20 cellular contexts compared by ENCODE assay signal in the genomic region with DNA sequence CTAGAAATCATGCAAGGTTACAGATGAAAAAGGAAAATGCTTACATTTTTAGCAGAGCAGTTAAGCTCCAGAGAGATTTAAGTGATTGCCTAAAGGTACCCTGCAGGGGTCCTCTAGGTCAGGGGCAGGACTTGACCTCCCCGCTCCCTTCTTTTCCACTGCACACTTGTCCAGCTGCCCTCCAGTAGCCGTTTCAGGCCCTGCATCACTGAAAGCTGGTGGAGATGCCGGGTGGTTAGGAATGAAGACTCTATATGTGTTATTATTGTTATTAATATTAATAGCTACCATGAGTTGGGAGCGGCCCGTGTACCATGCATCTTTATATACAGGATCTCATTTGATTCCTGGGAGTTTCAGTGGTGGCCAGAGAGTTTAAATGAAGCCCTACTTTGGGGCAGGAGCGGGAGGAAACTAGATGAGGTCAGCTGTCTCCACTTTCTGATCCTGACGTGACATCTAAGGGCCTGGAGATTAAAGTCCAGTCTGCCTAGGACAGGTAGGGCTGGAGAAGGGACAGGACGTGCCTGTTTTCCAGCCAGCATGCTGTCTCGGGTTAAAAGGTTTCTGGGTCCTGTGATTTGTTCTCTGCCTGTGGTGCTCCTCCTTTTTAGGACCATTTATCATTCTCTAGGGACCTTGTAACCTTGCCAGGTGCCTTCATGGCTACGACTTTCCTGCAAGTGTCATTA. TPM values are rescaled to one million over a fixed set of nuclear protein-coding genes. Genes with fewer than 3 reads are reported as not detected.
DNase-seq lines count a peak whose midpoint lies in the region; ATAC-seq, FAIRE-seq and TF ChIP-seq lines count a peak whose summit lies in the region.
"Had no signal": no experiment of that assay in that cellular context is flagged by ENCODE, and none has a peak within 500 bp of the region (broad histone marks: within the 10 kb centered on the region; RNA-seq: fewer than 3 reads in every experiment).

No MANE protein-coding gene starts in this region.

- intact Hi-C loops in IMR-90 (cut with micrococcal nuclease) = no loop called here
- intact Hi-C loops in upper lobe of right lung (cut with DNase I) = no loop called here

- H3K18ac ChIP-seq in IMR-90 (ENCODE audit: low read depth, low read length) = no peak overlapping the region

- no peak overlapping the region for H3K4ac ChIP-seq in IMR-90 (ENCODE audit: low read depth, low read length)

- H3K56ac ChIP-seq in IMR-90 (ENCODE audit: extremely low read depth, insufficient read depth, low read length) = no peak overlapping the region

- no TSS peak for BruUV-seq in IMR-90 (replicated peaks; lab: Mats Ljungman, UMichigan)

- no peak for TF ChIP-seq POLR2A in IMR-90 (IDR thresholded peaks at IDR 0.05; ENCODE audit: low read depth, low read length)

- H3K4me2 ChIP-seq in IMR-90 (ENCODE audit: low read depth, low read length) = no peak overlapping the region

- no peaks in the 10 kb centered on the region for H3K9me3 Mint-ChIP-seq in nephron
- H3K9me3 Mint-ChIP-seq: activated naive CD8-positive, alpha-beta T cell treated with anti-CD3 and anti-CD28 coated beads, Interleukin-2, amount 10 ng/mL, durations not matched to agents 7 days and 5 days; IgD-negative memory B cell; natural killer cell treated with Interleukin-12 subunit alpha and Interleukin-12 subunit beta and Interleukin-15 and Interleukin-18, amount 100 ng/mL, for 72 hours had no signal

- no peak for TF ChIP-seq RAD21 in IMR-90 (IDR thresholded peaks at IDR 0.05; ENCODE audit: low read length)

- no peak overlapping the region for H2BK20ac ChIP-seq in IMR-90 (ENCODE audit: low read depth, low read length)

- H3K4me1 ChIP-seq in IMR-90 (ENCODE audit: control insufficient read depth, insufficient read depth, low read length) (peaks cover 3% of the 10 kb centered on the region; the same call in 1 of the 2 replicates), upper lobe of right lung (peaks cover 41% of the 10 kb centered on the region)
- H3K4me1 ChIP-seq: breast epithelium had no signal

- DNase-seq in IMR-90 = no peak
- DNase-seq in upper lobe of right lung = no peak
- DNase-seq in NCI-H82 treated with DMSO at 0.1 percent for 48 hours (lab: John Stamatoyannopoulos, UW; ENCODE audit: unreplicated experiment) = no peak
- DNase-seq: activated naive CD8-positive, alpha-beta T cell treated with anti-CD3 and anti-CD28 coated beads, Interleukin-2, amount 10 ng/mL, durations not matched to agents 7 days and 5 days; AML-193; dorsolateral prefrontal cortex; EL; esophagus squamous epithelium; glutamatergic neuron; MM.1S; stimulated activated naive CD4-positive, alpha-beta T cell had no signal

- H3K27ac Mint-ChIP-seq in nephron = peak overlapping the region; percentile 87 to 93 (median 88)
- H3K27ac Mint-ChIP-seq: activated naive CD8-positive, alpha-beta T cell treated with anti-CD3 and anti-CD28 coated beads, Interleukin-2, amount 10 ng/mL, durations not matched to agents 7 days and 5 days; IgD-negative memory B cell; natural killer cell treated with Interleukin-12 subunit alpha and Interleukin-12 subunit beta and Interleukin-15 and Interleukin-18, amount 100 ng/mL, for 72 hours had no signal

- peaks cover 9% of the 10 kb centered on the region for H3K27me3 Mint-ChIP-seq in nephron (ENCODE audit: low read depth)

- H2AFZ ChIP-seq in IMR-90 (replicated peaks; ENCODE audit: low read length, poor library complexity) = no peak overlapping the region

- H3K23ac ChIP-seq in IMR-90 (ENCODE audit: low read depth, low read length) = no peak overlapping the region

- H3K9ac ChIP-seq in IMR-90 (ENCODE audit: low read depth, low read length) = no peak overlapping the region

- H3K14ac ChIP-seq in IMR-90 (replicated peaks; ENCODE audit: low read depth, low read length) = no peak overlapping the region

- no peak overlapping the region for H2BK120ac ChIP-seq in IMR-90 (ENCODE audit: low read depth, low read length)

- dilution Hi-C loops in IMR-90 (cut with HindIII; ENCODE audit: low sequenced_read_pairs, unreplicated experiment) = no loop called here

- POLR2A ChIA-PET in IMR-90 (lab: Charles Lee; ENCODE audit: unreplicated experiment) = no interaction called here

- in situ Hi-C loops in IMR-90 (cut with MboI; ENCODE audit: low sequenced_read_pairs) = no loop called here

- H2BK15ac ChIP-seq in IMR-90 (ENCODE audit: low read depth, low read length) = no peak overlapping the region

- no peak for ATAC-seq in IMR-90 (ENCODE audit: low read depth)
- no peak for ATAC-seq in upper lobe of right lung
- no peak for ATAC-seq in HG03280 (IDR thresholded peaks at IDR 0.05; ENCODE audit: unreplicated experiment)
- no peak for ATAC-seq in HG03095 (IDR thresholded peaks at IDR 0.05; ENCODE audit: unreplicated experiment)
- ATAC-seq: natural killer cell treated with Interleukin-12 subunit alpha and Interleukin-12 subunit beta and Interleukin-15 and Interleukin-18, amount 100 ng/mL, for 72 hours had no signal

- FAIRE-seq in islet of Langerhans (lab: Jason Lieb, UNC) = peak; percentile 85
- FAIRE-seq: RCC 7860 had no signal

- no peak overlapping the region for H3K4me3 ChIP-seq in IMR-90 (ENCODE audit: insufficient read depth, low read depth, low read length)
- H3K4me3 ChIP-seq in upper lobe of right lung = peak overlapping the region; percentile 70
- H3K4me3 ChIP-seq: dorsolateral prefrontal cortex had no signal

- no peaks in the 10 kb centered on the region for H3K9me1 ChIP-seq in IMR-90 (ENCODE audit: insufficient read depth, low read length)

- H3K4me1 Mint-ChIP-seq in nephron = peaks cover 62% of the 10 kb centered on the region

- no peak overlapping the region for H4K91ac ChIP-seq in IMR-90 (ENCODE audit: insufficient read depth, low read depth, low read length)

- CTCF ChIA-PET in IMR-90 (lab: Yijun Ruan, JAX) = no interaction called here

- H3K9me3 ChIP-seq in IMR-90 (ENCODE audit: control insufficient read depth, insufficient read depth, low read length) = no peaks in the 10 kb centered on the region; the same call in 1 of the 2 replicates
- no peaks in the 10 kb centered on the region for H3K9me3 ChIP-seq in upper lobe of right lung
- H3K9me3 ChIP-seq: breast epithelium, esophagus squamous epithelium had no signal

- H3K36me3 ChIP-seq in IMR-90 (ENCODE audit: control insufficient read depth, insufficient read depth, low read length) (no peaks in the 10 kb centered on the region), upper lobe of right lung (no peaks in the 10 kb centered on the region)
- H3K36me3 ChIP-seq: breast epithelium, esophagus squamous epithelium had no signal

- H3K79me1 ChIP-seq in IMR-90 (ENCODE audit: low read depth in 1 of 2, low read length in 2 of 2) = no peaks in the 10 kb centered on the region

- peaks cover 23% of the 10 kb centered on the region for H3K36me3 Mint-ChIP-seq in nephron (ENCODE audit: low read depth)
- H3K36me3 Mint-ChIP-seq: activated naive CD8-positive, alpha-beta T cell treated with anti-CD3 and anti-CD28 coated beads, Interleukin-2, amount 10 ng/mL, durations not matched to agents 7 days and 5 days; natural killer cell treated with Interleukin-12 subunit alpha and Interleukin-12 subunit beta and Interleukin-15 and Interleukin-18, amount 100 ng/mL, for 72 hours had no signal

- no peak overlapping the region for H2AK5ac ChIP-seq in IMR-90 (ENCODE audit: low read depth, low read length)

- H3K27ac ChIP-seq in IMR-90 (ENCODE audit: insufficient read depth, low read length) (no peak overlapping the region), upper lobe of right lung (peak overlapping the region; percentile 17)
- H3K27ac ChIP-seq: breast epithelium, dorsolateral prefrontal cortex had no signal

- no peak overlapping the region for H4K8ac ChIP-seq in IMR-90 (ENCODE audit: low read depth in 2 of 2, low read length in 2 of 2)

- 86% methylated on average over 2 of the region's 10 CpGs; no CpG with 5 or more reads in 1 of the 2 experiments for WGBS in IMR-90 (ENCODE audit: extremely low coverage in 2 of 2, insufficient read length in 1 of 2), 2 experiments

- H2BK5ac ChIP-seq in IMR-90 (ENCODE audit: low read depth, low read length, poor library complexity, severe bottlenecking) = no peak overlapping the region

- no peak overlapping the region for H4K5ac ChIP-seq in IMR-90 (ENCODE audit: low read depth, low read length)

- H3K27me3 ChIP-seq in IMR-90 (ENCODE audit: control insufficient read depth, insufficient read depth, low read length) (peaks cover 58% of the 10 kb centered on the region), upper lobe of right lung (no peaks in the 10 kb centered on the region)
- H3K27me3 ChIP-seq: breast epithelium had no signal

- peak overlapping the region; percentile 85 to 93 (median 91) for H3K4me3 Mint-ChIP-seq in nephron
- H3K4me3 Mint-ChIP-seq: activated naive CD8-positive, alpha-beta T cell treated with anti-CD3 and anti-CD28 coated beads, Interleukin-2, amount 10 ng/mL, durations not matched to agents 7 days and 5 days; natural killer cell treated with Interleukin-12 subunit alpha and Interleukin-12 subunit beta and Interleukin-15 and Interleukin-18, amount 100 ng/mL, for 72 hours had no signal

- H4K20me1 ChIP-seq in IMR-90 (ENCODE audit: insufficient read depth, low read length) = no peaks in the 10 kb centered on the region

- TF ChIP-seq CTCF in IMR-90 (conservative IDR thresholded peaks at IDR 0.05; ENCODE audit: low read depth, low read length) (no peak), nephron (IDR thresholded peaks at IDR 0.05; ENCODE audit: unreplicated experiment in 3 of 3) (no peak), upper lobe of right lung (IDR thresholded peaks at IDR 0.05) (no peak)

- peak overlapping the region; percentile 3 for H2AK9ac ChIP-seq in IMR-90 (replicated peaks; ENCODE audit: low read depth, low read length, poor library complexity)

TF ChIP-seq in IMR-90, 13 proteins besides CTCF, POLR2A, EP300 and RAD21 (continues in another document):
- TF ChIP-seq RFX5 (IDR thresholded peaks at IDR 0.05; ENCODE audit: low read depth, low read length) (no peak), RCOR1 (IDR thresholded peaks at IDR 0.05; ENCODE audit: insufficient replicate concordance, low read length) (no peak), SMC3 (IDR thresholded peaks at IDR 0.05; ENCODE audit: low read depth, low read length) (no peak), CHD1 (IDR thresholded peaks at IDR 0.05; ENCODE audit: low read depth, low read length) (no peak)
- TF ChIP-seq, protein P1, sequence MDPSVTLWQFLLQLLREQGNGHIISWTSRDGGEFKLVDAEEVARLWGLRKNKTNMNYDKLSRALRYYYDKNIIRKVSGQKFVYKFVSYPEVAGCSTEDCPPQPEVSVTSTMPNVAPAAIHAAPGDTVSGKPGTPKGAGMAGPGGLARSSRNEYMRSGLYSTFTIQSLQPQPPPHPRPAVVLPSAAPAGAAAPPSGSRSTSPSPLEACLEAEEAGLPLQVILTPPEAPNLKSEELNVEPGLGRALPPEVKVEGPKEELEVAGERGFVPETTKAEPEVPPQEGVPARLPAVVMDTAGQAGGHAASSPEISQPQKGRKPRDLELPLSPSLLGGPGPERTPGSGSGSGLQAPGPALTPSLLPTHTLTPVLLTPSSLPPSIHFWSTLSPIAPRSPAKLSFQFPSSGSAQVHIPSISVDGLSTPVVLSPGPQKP (IDR thresholded peaks at IDR 0.05; ENCODE audit: borderline replicate concordance, low read depth, low read length) = no peak

RNA-seq across cellular contexts. Expression of gene TMEM37, which starts 2.1 kb away (rescaled TPM):
- total RNA-seq in IMR-90 (2012; rRNA removed) = under 0.01 TPM in 1 of 2 replicates, not detected in the other
- 0.30 and 0.39 TPM in 2 replicates for polyA plus RNA-seq in IMR-90 (2012; rRNA removed)
- polyA plus RNA-seq in IMR-90 (2012; cell fraction: cytosol; rRNA removed) = 0.56 and 1.6 TPM in 2 replicates
- polyA plus RNA-seq in IMR-90 (2012; cell fraction: nucleus; rRNA removed; ENCODE audit: low replicate concordance) = 0.09 and 0.13 TPM in 2 replicates
- total RNA-seq in upper lobe of right lung = 23.8 TPM
- total RNA-seq: activated CD8-positive, alpha-beta memory T cell treated with anti-CD3 and anti-CD28 coated beads for 36 hours; activated naive CD8-positive, alpha-beta T cell treated with anti-CD3 and anti-CD28 coated beads, Interleukin-2, amount 10 ng/mL, durations not matched to agents 7 days and 5 days; natural killer cell treated with Interleukin-12 subunit alpha and Interleukin-12 subunit beta and Interleukin-15 and Interleukin-18, amount 100 ng/mL, for 72 hours had no signal
- polyA plus RNA-seq: IgD-negative memory B cell had no signal

Comparison
In these comparisons a context has a peak if more than half of its experiments do, and no peak if none do; other contexts are left out.
1. RNA of gene TMEM37, which starts 2.1 kb away (total RNA-seq): 23.8 TPM in upper lobe of right lung (single experiment); under 0.01 TPM in IMR-90; every median in the first group is over 10 times any median in the second.